In the genomic region with DNA sequence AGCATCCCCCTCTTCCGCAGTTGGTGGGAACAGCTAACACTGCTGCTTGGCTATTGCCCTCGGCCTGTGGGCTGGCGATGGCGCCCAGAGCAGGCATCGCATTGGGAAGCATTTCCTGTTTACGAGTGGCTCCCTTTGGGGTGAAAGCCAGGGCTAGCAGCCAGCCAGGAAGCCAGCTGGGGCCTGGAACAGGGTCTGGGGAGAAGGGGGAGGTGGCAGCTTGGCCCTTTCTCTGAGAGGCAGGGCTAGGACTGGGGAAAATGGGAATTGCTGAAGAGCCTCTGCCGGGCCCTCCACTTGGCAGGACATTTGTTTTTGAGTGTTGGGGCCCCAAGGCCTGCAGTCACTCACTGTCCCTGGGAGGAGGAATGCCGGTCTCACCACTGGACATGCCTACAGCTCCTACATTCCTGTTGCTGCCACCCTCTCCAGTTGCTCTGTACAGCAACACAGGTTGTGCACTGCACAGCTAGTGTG, we compare ENCODE assay signal across 9 cellular contexts. TPM values are rescaled to one million over a fixed set of nuclear protein-coding genes. Genes with fewer than 3 reads are reported as not detected.
DNase-seq lines count a peak whose midpoint lies in the region; ATAC-seq and TF ChIP-seq lines count a peak whose summit lies in the region.
"Had no signal": no experiment of that assay in that cellular context is flagged by ENCODE, and none has a peak within 500 bp of the region (broad histone marks: within the 10 kb centered on the region; RNA-seq: fewer than 3 reads in every experiment).

No MANE protein-coding gene starts in this region.

- no peak overlapping the region for H2BK120ac ChIP-seq in neuronal stem cell (ENCODE audit: low read depth, low read length)

- no peak overlapping the region for H3K9ac ChIP-seq in SK-N-SH
- H3K9ac ChIP-seq in neuronal stem cell (ENCODE audit: low read depth, low read length, poor library complexity), result no peak overlapping the region

- H3F3A ChIP-seq in SK-N-SH (replicated peaks; ENCODE audit: insufficient read depth), result no peaks in the 10 kb centered on the region

- H2AK5ac ChIP-seq in neuronal stem cell (ENCODE audit: low read depth, low read length), result peak overlapping the region; percentile 36

- H2BK5ac ChIP-seq in neuronal stem cell (ENCODE audit: low read length), result peak overlapping the region; percentile 18

- H3K4me2 ChIP-seq in SK-N-SH (peak overlapping the region; percentile 22; the same call in 1 of the 2 replicates), neuronal stem cell (ENCODE audit: insufficient read depth, low read length, poor library complexity, severe bottlenecking) (no peak overlapping the region)

- H2BK12ac ChIP-seq in neuronal stem cell (ENCODE audit: low read length), result no peak overlapping the region

- CTCF ChIA-PET in SK-N-SH (lab: Yijun Ruan, JAX), result interaction anchor here (0.9 to 4.9 kb wide), 8 partner anchors 8 to 82 kb away, joined by 3 to 39 read pairs (median 12); no protein-coding TSS in a partner anchor
- CTCF ChIA-PET in GM10248 (lab: Yijun Ruan, JAX), result interaction anchor here (1.1 to 2.8 kb wide), 7 partner anchors 8 to 294 kb away, joined by 3 to 9 read pairs (median 5); no protein-coding TSS in a partner anchor

- DNase-seq in AG09319 (ENCODE audit: extremely low read depth, low read depth), result peak; percentile 54
- DNase-seq in SK-N-SH, result peak; percentile 77
- peak; percentile 35 for DNase-seq in fibroblast of the conjunctiva (ENCODE audit: low read depth)
- no peak for DNase-seq in neuronal stem cell (ENCODE audit: low spot score)
- no peak for DNase-seq in GM10248 (ENCODE audit: extremely low spot score)
- DNase-seq: activated T-cell treated with anti-CD3 and anti-CD28 coated beads for 4 hours had no signal

- H4K20me1 ChIP-seq in SK-N-SH (ENCODE audit: insufficient read depth), result peaks cover 15% of the 10 kb centered on the region

- ATAC-seq in GM18909 (IDR thresholded peaks at IDR 0.05; ENCODE audit: poor library complexity, unreplicated experiment) (no peak), HG02588 (IDR thresholded peaks at IDR 0.05; ENCODE audit: unreplicated experiment) (no peak), GM18505 (IDR thresholded peaks at IDR 0.05; ENCODE audit: unreplicated experiment) (no peak)

- H3K4me1 ChIP-seq in SK-N-SH (ENCODE audit: control insufficient read depth in 1 of 2, insufficient read depth in 2 of 2, low read depth in 1 of 2, low read length in 1 of 2) (peaks cover 45 to 88% of the 10 kb centered on the region in 2 experiments), neuronal stem cell (ENCODE audit: control insufficient read depth in 2 of 2, insufficient read depth in 1 of 2, low read depth in 1 of 2, low read length in 2 of 2) (peaks cover 48% of the 10 kb centered on the region in 2 donors)

- H3K27ac ChIP-seq in SK-N-SH (ENCODE audit: low read depth in 2 of 2, low read length in 1 of 2), result peak overlapping the region; percentile 47 to 93; a peak in 3 of 4 replicates
- no peak overlapping the region for H3K27ac ChIP-seq in neuronal stem cell (replicated peaks; ENCODE audit: low read length)

- no peak for TF ChIP-seq CTCF in AG09319 (IDR thresholded peaks at IDR 0.05; ENCODE audit: low read depth, low read length)
- TF ChIP-seq CTCF in SK-N-SH (IDR thresholded peaks at IDR 0.05), result no peak
- TF ChIP-seq CTCF in GM10248 (IDR thresholded peaks at IDR 0.05; ENCODE audit: control extremely low read depth, extremely low read depth, low read depth, missing control alignments), result no peak

- H3K9me2 ChIP-seq in SK-N-SH, result no peaks in the 10 kb centered on the region

- H3K36me3 ChIP-seq in SK-N-SH (replicated peaks in 1 of 2; ENCODE audit: control insufficient read depth in 1 of 2, insufficient read depth in 2 of 2, low read length in 1 of 2), result peaks cover 0 to 3% of the 10 kb centered on the region in 2 experiments
- H3K36me3 ChIP-seq in neuronal stem cell (replicated peaks in 1 of 2; ENCODE audit: control insufficient read depth in 2 of 2, insufficient read depth in 2 of 2, low read length in 2 of 2), result peaks cover 3 to 5% of the 10 kb centered on the region in 2 donors

- H2AFZ ChIP-seq in SK-N-SH (ENCODE audit: low read depth) (no peak overlapping the region), neuronal stem cell (ENCODE audit: low read length) (no peak overlapping the region)

- H3K9me3 ChIP-seq in SK-N-SH (no peaks in the 10 kb centered on the region), neuronal stem cell (replicated peaks in 1 of 2; ENCODE audit: control insufficient read depth in 2 of 2, insufficient read depth in 1 of 2, low read depth in 1 of 2, low read length in 2 of 2) (peaks cover 0 to 2% of the 10 kb centered on the region in 2 donors)

- peak overlapping the region; percentile 52 for H3K23ac ChIP-seq in neuronal stem cell (ENCODE audit: low read depth, low read length, poor library complexity)

- H3K4ac ChIP-seq in neuronal stem cell (ENCODE audit: low read length), result no peak overlapping the region

- H3K4me3 ChIP-seq in SK-N-SH (ENCODE audit: low read depth in 2 of 2, low read length in 1 of 2), result no peak overlapping the region
- H3K4me3 ChIP-seq in neuronal stem cell (ENCODE audit: low read length in 2 of 2), result peak overlapping the region in 1 of 2 donors; percentile 14

- H4K91ac ChIP-seq in neuronal stem cell (ENCODE audit: low read depth, low read length, poor library complexity), result no peak overlapping the region

- no peak for TF ChIP-seq RAD21 in SK-N-SH (IDR thresholded peaks at IDR 0.05; ENCODE audit: low read length)

- H4K8ac ChIP-seq in neuronal stem cell (ENCODE audit: low read depth, low read length), result no peak overlapping the region

- H3K27me3 ChIP-seq in SK-N-SH (ENCODE audit: insufficient read depth), result no peaks in the 10 kb centered on the region
- no peaks in the 10 kb centered on the region for H3K27me3 ChIP-seq in neuronal stem cell (ENCODE audit: control insufficient read depth in 3 of 3, insufficient read depth in 3 of 3, low read depth in 1 of 3, low read length in 3 of 3)

- H3K18ac ChIP-seq in neuronal stem cell (ENCODE audit: low read length), result peak overlapping the region; percentile 73

- POLR2A ChIA-PET in SK-N-SH (lab: Yijun Ruan, JAX) (interaction anchor here (0.9 to 2.5 kb wide), 5 partner anchors 7 to 83 kb away, joined by 3 to 5 read pairs (median 4); no protein-coding TSS in a partner anchor), GM10248 (lab: Yijun Ruan, JAX) (no interaction called here)

- WGBS in SK-N-SH (ENCODE audit: low lambda C conversion rate), result 51% methylated on average over 7 of the region's 8 CpGs
- no CpG with 5 or more reads among the region's 8 CpGs for WGBS in neuronal stem cell (ENCODE audit: extremely low coverage in 2 of 2, insufficient read length in 2 of 2, insufficient replicate concordance in 1 of 2), 2 donors

- H3K79me1 ChIP-seq in neuronal stem cell (ENCODE audit: low read depth, low read length), result peaks cover 12% of the 10 kb centered on the region

- TF ChIP-seq POLR2A in GM18505 (IDR thresholded peaks at IDR 0.05; ENCODE audit: borderline replicate concordance, extremely low read depth, insufficient read depth, insufficient read length), result no peak

- H2BK15ac ChIP-seq in neuronal stem cell (ENCODE audit: low read length), result peak overlapping the region; percentile 32

- peaks cover 23% of the 10 kb centered on the region for H3K79me2 ChIP-seq in SK-N-SH (ENCODE audit: insufficient read depth)

- TF ChIP-seq EP300 in SK-N-SH (IDR thresholded peaks at IDR 0.05; ENCODE audit: borderline replicate concordance in 1 of 2, low read depth in 1 of 2, low read length in 1 of 2), result peak in 1 of 2 experiments; percentile 26; a peak in 1 of 4 replicates

- H3K14ac ChIP-seq in neuronal stem cell (ENCODE audit: low read length), result no peak overlapping the region

TF ChIP-seq in SK-N-SH, 30 proteins besides CTCF, POLR2A, EP300 and RAD21:
- TF ChIP-seq NFIC (IDR thresholded peaks at IDR 0.05; ENCODE audit: borderline replicate concordance), result peak; percentile 70
- TF ChIP-seq TEAD4 (IDR thresholded peaks at IDR 0.05; ENCODE audit: borderline replicate concordance, insufficient read depth), result no peak
- 0 out of 2 replicates have a peak, but pooled peaks have one; percentile 31 for TF ChIP-seq MAX (IDR thresholded peaks at IDR 0.05; ENCODE audit: low read depth)
- TF ChIP-seq MEF2A (IDR thresholded peaks at IDR 0.05; ENCODE audit: borderline replicate concordance, low read depth), result no peak
- no peak for TF ChIP-seq JUND (IDR thresholded peaks at IDR 0.05)
- peak; percentile 32; the same call in 1 of the 2 replicates for TF ChIP-seq TCF12 (IDR thresholded peaks at IDR 0.05)
- TF ChIP-seq FOXJ3 (CRISPR knock-in tag; IDR thresholded peaks at IDR 0.05), result 0 out of 2 replicates have a peak, but pooled peaks have one; percentile 7
- 0 out of 2 replicates have a peak, but pooled peaks have one; percentile 19 for TF ChIP-seq POLR2AphosphoS5 (IDR thresholded peaks at IDR 0.05; ENCODE audit: low read depth, low read length)
TF ChIP-seq in SK-N-SH: peak in this region for 5.

RNA-seq across cellular contexts. Expression of gene MTSS2, which starts 2.5 kb away (rescaled TPM):
- polyA plus RNA-seq in SK-N-SH (2012; rRNA removed), result 41.3 and 54.1 TPM in 2 replicates
- 25.3 and 37.7 TPM in 2 replicates for polyA plus RNA-seq in SK-N-SH (2012; cell fraction: cytosol; rRNA removed)
- 114 and 150 TPM in 2 replicates for polyA plus RNA-seq in SK-N-SH (2012; cell fraction: nucleus; rRNA removed)
- 45.9 TPM for polyA plus RNA-seq in neuronal stem cell (2013, experiment 1 of 2)
- polyA plus RNA-seq in neuronal stem cell (2013, experiment 2 of 2), result 48.5 TPM

RNA-seq across cellular contexts. Expression of gene IL34, which starts 41.9 kb away (rescaled TPM):
- polyA plus RNA-seq in SK-N-SH (2012; rRNA removed), result 0.18 and 0.19 TPM in 2 replicates
- 0.17 and 0.26 TPM in 2 replicates for polyA plus RNA-seq in SK-N-SH (2012; cell fraction: cytosol; rRNA removed)
- 0.27 and 0.36 TPM in 2 replicates for polyA plus RNA-seq in SK-N-SH (2012; cell fraction: nucleus; rRNA removed)
- polyA plus RNA-seq in neuronal stem cell (2013, experiment 1 of 2), result not detected
- polyA plus RNA-seq in neuronal stem cell (2013, experiment 2 of 2), result 0.03 TPM

Comparison
In these comparisons a context has a peak if more than half of its experiments do, and no peak if none do; other contexts are left out.
1. DNase-seq: peak in AG09319 (single experiment), SK-N-SH (single experiment) and fibroblast of the conjunctiva (single experiment); none in neuronal stem cell (single experiment) and GM10248 (single experiment).